In genomic region chr19:45996933-45997332, GRCh38 we compare ENCODE assay signal across 19 cellular contexts. TPM values are rescaled to one million over a fixed set of nuclear protein-coding genes. Genes with fewer than 3 reads are reported as not detected.
A peak's percentile ranks its signal among the peaks of the same experiment; 100 is the strongest.
DNase-seq lines count a peak whose midpoint lies in the region; ATAC-seq and TF ChIP-seq lines count a peak whose summit lies in the region.
"Had no signal": no experiment of that assay in that cellular context is flagged by ENCODE, and none has a peak within 500 bp of the region (broad histone marks: within the 10 kb centered on the region; RNA-seq: fewer than 3 reads in every experiment).

No MANE protein-coding gene starts in this region.

- H3K4me1 ChIP-seq in Karpas-422 (ENCODE audit: low read length) (peaks cover 36% of the 10 kb centered on the region), endodermal cell (ENCODE audit: control insufficient read depth, insufficient read depth, low read length) (no peaks in the 10 kb centered on the region)

- H3K4me2 ChIP-seq in Karpas-422 (ENCODE audit: low read depth, low read length, poor library complexity, severe bottlenecking): no peak overlapping the region

- no peak overlapping the region for H3K27ac Mint-ChIP-seq in activated naive CD4-positive, alpha-beta T cell treated with anti-CD3 and anti-CD28 coated beads, Interleukin-2, amount 10 ng/mL, durations not matched to agents 7 days and 5 days
- H3K27ac Mint-ChIP-seq in activated naive CD4-positive, alpha-beta T cell treated with anti-CD3 and anti-CD28 coated beads for 36 hours: no peak overlapping the region
- H3K27ac Mint-ChIP-seq in endodermal cell: peak overlapping the region; percentile 3
- H3K27ac Mint-ChIP-seq in type B pancreatic cell: peak overlapping the region; percentile 53
- H3K27ac Mint-ChIP-seq in CD14-positive monocyte: peak overlapping the region in 2 of 7 donors; percentile 26 to 57

- no peaks in the 10 kb centered on the region for H3K9me2 ChIP-seq in Karpas-422 (replicated peaks; ENCODE audit: insufficient read depth, low read length)

- H3K4me3 Mint-ChIP-seq in activated naive CD4-positive, alpha-beta T cell treated with anti-CD3 and anti-CD28 coated beads, Interleukin-2, amount 10 ng/mL, durations not matched to agents 7 days and 5 days: peak overlapping the region; percentile 3
- H3K4me3 Mint-ChIP-seq in activated naive CD4-positive, alpha-beta T cell treated with anti-CD3 and anti-CD28 coated beads for 36 hours: no peak overlapping the region
- H3K4me3 Mint-ChIP-seq in endodermal cell: no peak overlapping the region
- no peak overlapping the region for H3K4me3 Mint-ChIP-seq in type B pancreatic cell
- H3K4me3 Mint-ChIP-seq in CD14-positive monocyte: no peak overlapping the region
- H3K4me3 Mint-ChIP-seq: H9 had no signal

- H3K27ac ChIP-seq in Karpas-422 (ENCODE audit: low read length): no peak overlapping the region
- no peak overlapping the region for H3K27ac ChIP-seq in endodermal cell (ENCODE audit: low read depth, low read length)
- H3K27ac ChIP-seq: A549 had no signal

- H3K27me3 ChIP-seq in Karpas-422 (ENCODE audit: low read length): no peaks in the 10 kb centered on the region
- peaks cover 8% of the 10 kb centered on the region for H3K27me3 ChIP-seq in endodermal cell (ENCODE audit: control insufficient read depth, insufficient read depth, low read length, poor library complexity, severe bottlenecking)

- H3K9me3 Mint-ChIP-seq in activated naive CD4-positive, alpha-beta T cell treated with anti-CD3 and anti-CD28 coated beads, Interleukin-2, amount 10 ng/mL, durations not matched to agents 7 days and 5 days: no peaks in the 10 kb centered on the region
- H3K9me3 Mint-ChIP-seq in activated naive CD4-positive, alpha-beta T cell treated with anti-CD3 and anti-CD28 coated beads for 36 hours: no peaks in the 10 kb centered on the region
- H3K9me3 Mint-ChIP-seq in endodermal cell (no peaks in the 10 kb centered on the region), type B pancreatic cell (no peaks in the 10 kb centered on the region), CD14-positive monocyte (peaks cover 0 to 11% (median 1%) of the 10 kb centered on the region in 7 donors)
- H3K9me3 Mint-ChIP-seq: CD8-positive, alpha-beta memory T cell; H9 had no signal

- CTCF ChIA-PET in activated naive CD4-positive, alpha-beta T cell treated with anti-CD3 and anti-CD28 coated beads, Interleukin-2, amount 10 ng/mL, durations not matched to agents 7 days and 5 days (lab: Charles Lee): no interaction called here
- CTCF ChIA-PET in activated naive CD4-positive, alpha-beta T cell treated with anti-CD3 and anti-CD28 coated beads for 36 hours (lab: Charles Lee): interaction anchor here (1.8 kb wide), 1 partner anchor 69 kb away, joined by 4 read pairs; no protein-coding TSS in a partner anchor

- intact Hi-C loops in activated naive CD4-positive, alpha-beta T cell treated with anti-CD3 and anti-CD28 coated beads for 36 hours (cut with micrococcal nuclease): no loop called here
- intact Hi-C loops in CD14-positive monocyte (cut with micrococcal nuclease): no loop called here

- ATAC-seq in HG02938 (IDR thresholded peaks at IDR 0.05; ENCODE audit: unreplicated experiment): no peak
- ATAC-seq: A549, SK-N-SH treated with all-trans-retinoic acid at 6 μM for 48 hours had no signal

- H3K9me3 ChIP-seq in Karpas-422 (ENCODE audit: low read length) (no peaks in the 10 kb centered on the region), endodermal cell (ENCODE audit: control insufficient read depth, low read length) (no peaks in the 10 kb centered on the region)
- H3K9me3 ChIP-seq: A549 had no signal

- peaks cover 18% of the 10 kb centered on the region for H3K79me2 ChIP-seq in Karpas-422 (ENCODE audit: low read length)

- no peak for TF ChIP-seq CTCF in endodermal cell (conservative IDR thresholded peaks at IDR 0.05)
- no peak for TF ChIP-seq CTCF in type B pancreatic cell (conservative IDR thresholded peaks at IDR 0.05)
- TF ChIP-seq CTCF in CD14-positive monocyte (IDR thresholded peaks at IDR 0.05): no peak

- peaks cover 17% of the 10 kb centered on the region for H3K27me3 Mint-ChIP-seq in activated naive CD4-positive, alpha-beta T cell treated with anti-CD3 and anti-CD28 coated beads, Interleukin-2, amount 10 ng/mL, durations not matched to agents 7 days and 5 days
- H3K27me3 Mint-ChIP-seq in activated naive CD4-positive, alpha-beta T cell treated with anti-CD3 and anti-CD28 coated beads for 36 hours (ENCODE audit: low read depth): peaks cover 3% of the 10 kb centered on the region
- H3K27me3 Mint-ChIP-seq in endodermal cell (ENCODE audit: insufficient read depth) (peaks cover 14% of the 10 kb centered on the region), type B pancreatic cell (peaks cover 19% of the 10 kb centered on the region), CD14-positive monocyte (ENCODE audit: low read depth in 3 of 3) (peaks cover 21 to 28% (median 22%) of the 10 kb centered on the region in 3 donors)

- H3K4me3 ChIP-seq in Karpas-422 (ENCODE audit: low read length): no peak overlapping the region
- H3K4me3 ChIP-seq in endodermal cell (ENCODE audit: low read length): no peak overlapping the region
- H3K4me3 ChIP-seq: A549 had no signal

- H3K4me1 Mint-ChIP-seq in activated naive CD4-positive, alpha-beta T cell treated with anti-CD3 and anti-CD28 coated beads, Interleukin-2, amount 10 ng/mL, durations not matched to agents 7 days and 5 days: peaks cover 35% of the 10 kb centered on the region
- H3K4me1 Mint-ChIP-seq in activated naive CD4-positive, alpha-beta T cell treated with anti-CD3 and anti-CD28 coated beads for 36 hours (ENCODE audit: low read depth): peaks cover 35% of the 10 kb centered on the region
- H3K4me1 Mint-ChIP-seq in endodermal cell: peaks cover 13% of the 10 kb centered on the region
- H3K4me1 Mint-ChIP-seq in type B pancreatic cell (ENCODE audit: unreplicated experiment): peaks cover 27% of the 10 kb centered on the region
- peaks cover 22% of the 10 kb centered on the region for H3K4me1 Mint-ChIP-seq in CD14-positive monocyte

- no peak overlapping the region for H2AFZ ChIP-seq in Karpas-422 (ENCODE audit: low read length)

- H4K20me1 ChIP-seq in Karpas-422 (ENCODE audit: insufficient read depth, low read depth, low read length): peaks cover 6% of the 10 kb centered on the region; the same call in 1 of the 2 replicates

- WGBS in endodermal cell (ENCODE audit: insufficient coverage in 1 of 2, insufficient read length in 1 of 2), 2 experiments: 87 to 98% methylated on average over 4 to 8 of the region's 8 CpGs

- no peaks in the 10 kb centered on the region for H3K36me3 Mint-ChIP-seq in activated naive CD4-positive, alpha-beta T cell treated with anti-CD3 and anti-CD28 coated beads, Interleukin-2, amount 10 ng/mL, durations not matched to agents 7 days and 5 days
- H3K36me3 Mint-ChIP-seq in activated naive CD4-positive, alpha-beta T cell treated with anti-CD3 and anti-CD28 coated beads for 36 hours (ENCODE audit: low read depth): peaks cover 6% of the 10 kb centered on the region
- H3K36me3 Mint-ChIP-seq in endodermal cell (ENCODE audit: low read depth) (peaks cover 6% of the 10 kb centered on the region), type B pancreatic cell (peaks cover 3% of the 10 kb centered on the region), CD14-positive monocyte (peaks cover 11 to 14% of the 10 kb centered on the region in 2 donors)

- DNase-seq in activated naive CD4-positive, alpha-beta T cell treated with anti-CD3 and anti-CD28 coated beads, Interleukin-2, amount 10 ng/mL, durations not matched to agents 7 days and 5 days: no peak
- no peak for DNase-seq in activated naive CD4-positive, alpha-beta T cell treated with anti-CD3 and anti-CD28 coated beads for 36 hours
- DNase-seq in Karpas-422 (no peak), endodermal cell (no peak), type B pancreatic cell (ENCODE audit: extremely low spot score, unreplicated experiment) (no peak), CD14-positive monocyte (ENCODE audit: low spot score) (no peak)
- DNase-seq: CD8-positive, alpha-beta memory T cell; H9; NCI-H1105; NCI-H2081; NCI-H2171 treated with DMSO at 0.1 percent for 48 hours; NCI-H446; NCI-H69; SHP77 treated with DMSO at 0.1 percent for 48 hours had no signal

- H3K9ac ChIP-seq in Karpas-422 (ENCODE audit: low read length) (peak overlapping the region; percentile 17; the same call in 1 of the 2 replicates), endodermal cell (ENCODE audit: extremely low read depth, low read length, poor library complexity, severe bottlenecking) (no peak overlapping the region)

- no peaks in the 10 kb centered on the region for H3K36me3 ChIP-seq in Karpas-422 (ENCODE audit: insufficient read depth, low read length)
- H3K36me3 ChIP-seq in endodermal cell (ENCODE audit: control insufficient read depth, insufficient read depth, low read length): peaks cover 3% of the 10 kb centered on the region

RNA-seq across cellular contexts. Expression of gene CCDC61, which starts 1.7 kb away (rescaled TPM):
- total RNA-seq in activated naive CD4-positive, alpha-beta T cell treated with anti-CD3 and anti-CD28 coated beads for 36 hours: 10 to 100 TPM; 26.4 to 29.3 TPM
- 6.4 and 13.5 TPM in 2 replicates for total RNA-seq in Karpas-422 (2014; rRNA removed; shearing (Covaris generic); ENCODE audit: low replicate concordance)
- total RNA-seq in endodermal cell: 10 to 100 TPM; 23.2 to 23.6 TPM
- 12.8 TPM for polyA plus RNA-seq in endodermal cell (2013, experiment 1 of 2)
- 9.6 TPM for polyA plus RNA-seq in endodermal cell (2013, experiment 2 of 2)
- total RNA-seq in type B pancreatic cell (ENCODE audit: low replicate concordance): 16.9 and 19.4 TPM in 2 replicates
- 1 to 10 TPM; 4.3 to 6.1 TPM for polyA plus RNA-seq in CD14-positive monocyte

RNA-seq across cellular contexts. Expression of gene NOVA2, which starts 23.3 kb away (rescaled TPM):
- not detected for total RNA-seq in activated naive CD4-positive, alpha-beta T cell treated with anti-CD3 and anti-CD28 coated beads for 36 hours
- total RNA-seq in Karpas-422 (2014; rRNA removed; shearing (Covaris generic); ENCODE audit: low replicate concordance): 0.07 TPM in 1 of 2 replicates, not detected in the other
- total RNA-seq in endodermal cell: under 1 TPM; 0.64 to 0.91 TPM
- 25.8 TPM for polyA plus RNA-seq in endodermal cell (2013, experiment 1 of 2)
- polyA plus RNA-seq in endodermal cell (2013, experiment 2 of 2): 23.3 TPM
- 0.17 and 5.0 TPM in 2 replicates for total RNA-seq in type B pancreatic cell (ENCODE audit: low replicate concordance)
- polyA plus RNA-seq in CD14-positive monocyte: not detected
- total RNA-seq: CD8-positive, alpha-beta memory T cell; RPMI7951 had no signal
- polyA plus RNA-seq: CD8-positive, alpha-beta memory T cell had no signal

RNA-seq across cellular contexts. Expression of gene PGLYRP1, which starts 25.9 kb away (rescaled TPM):
- total RNA-seq in activated naive CD4-positive, alpha-beta T cell treated with anti-CD3 and anti-CD28 coated beads for 36 hours: not detected
- not detected in 2 replicates for total RNA-seq in Karpas-422 (2014; rRNA removed; shearing (Covaris generic); ENCODE audit: low replicate concordance)
- not detected for total RNA-seq in endodermal cell
- not detected for polyA plus RNA-seq in endodermal cell (2013, experiment 1 of 2)
- polyA plus RNA-seq in endodermal cell (2013, experiment 2 of 2): not detected
- not detected in 2 replicates for total RNA-seq in type B pancreatic cell (ENCODE audit: low replicate concordance)
- under 1 TPM; 0.36 to 0.39 TPM for polyA plus RNA-seq in CD14-positive monocyte
- total RNA-seq: CD8-positive, alpha-beta memory T cell; H9; RPMI7951 had no signal
- polyA plus RNA-seq: A549; BJ; CD8-positive, alpha-beta memory T cell had no signal

RNA-seq across cellular contexts. Expression of gene IGFL4, which starts 43.9 kb away (rescaled TPM):
- total RNA-seq in activated naive CD4-positive, alpha-beta T cell treated with anti-CD3 and anti-CD28 coated beads for 36 hours: not detected
- total RNA-seq in Karpas-422 (2014; rRNA removed; shearing (Covaris generic); ENCODE audit: low replicate concordance): not detected in 2 replicates
- total RNA-seq in endodermal cell (under 1 TPM; 0.33 to 0.60 TPM), type B pancreatic cell (ENCODE audit: low replicate concordance) (1.3 and 3.3 TPM in 2 replicates)
- polyA plus RNA-seq in endodermal cell (2013, experiment 1 of 2): 0.11 TPM
- 0.33 TPM for polyA plus RNA-seq in endodermal cell (2013, experiment 2 of 2)
- not detected for polyA plus RNA-seq in CD14-positive monocyte
- total RNA-seq: CD8-positive, alpha-beta memory T cell; RPMI7951 had no signal
- polyA plus RNA-seq: BJ; CD8-positive, alpha-beta memory T cell had no signal

Comparison
In these comparisons a context has a peak if more than half of its experiments do, and no peak if none do; other contexts are left out.
1. H3K27ac Mint-ChIP-seq: peak in endodermal cell (single experiment) and type B pancreatic cell (single experiment); none in activated naive CD4-positive, alpha-beta T cell treated with anti-CD3 and anti-CD28 coated beads, Interleukin-2, amount 10 ng/mL, durations not matched to agents 7 days and 5 days (single experiment) and activated naive CD4-positive, alpha-beta T cell treated with anti-CD3 and anti-CD28 coated beads for 36 hours (single experiment).